ENCODE assay signal across 12 cellular contexts in genomic region chr10:97412891-97413304, GRCh38. TPM values are rescaled to one million over a fixed set of nuclear protein-coding genes. Genes with fewer than 3 reads are reported as not detected.
DNase-seq lines count a peak whose midpoint lies in the region; ATAC-seq, FAIRE-seq and TF ChIP-seq lines count a peak whose summit lies in the region.
"Had no signal": no experiment of that assay in that cellular context is flagged by ENCODE, and none has a peak within 500 bp of the region (broad histone marks: within the 10 kb centered on the region; RNA-seq: fewer than 3 reads in every experiment).

No MANE protein-coding gene starts in this region.

- no peaks in the 10 kb centered on the region for H3K36me3 ChIP-seq in CD4-positive, alpha-beta memory T cell (ENCODE audit: insufficient read depth, low read length)
- H3K36me3 ChIP-seq in mucosa of descending colon (ENCODE audit: low read depth) (no peaks in the 10 kb centered on the region), kidney (ENCODE audit: control insufficient read depth in 1 of 2, insufficient read depth in 2 of 2, low read length in 2 of 2) (no peaks in the 10 kb centered on the region), BE2C (no peaks in the 10 kb centered on the region)
- H3K36me3 ChIP-seq: ascending aorta, heart left ventricle had no signal

- DNase-seq in CD4-positive, alpha-beta memory T cell = no peak
- DNase-seq in HL-60 (ENCODE audit: low read depth in 1 of 2, low spot score in 1 of 2) (no peak), mucosa of descending colon (no peak), sciatic nerve (ENCODE audit: low spot score) (no peak), kidney (no peak), BE2C (no peak)
- DNase-seq: heart left ventricle, NCI-H146 had no signal

- H3K9ac ChIP-seq in kidney (ENCODE audit: low read length in 2 of 2) = no peak overlapping the region

- CTCF ChIA-PET in CD4-positive, alpha-beta memory T cell (lab: Charles Lee; ENCODE audit: partially characterized antibody) = interaction anchor here (1.6 to 11.1 kb wide), 4 partner anchors 8 to 141 kb away, joined by 3 to 98 read pairs (median 58); partner anchors contain the start of gene RRP12

- peak overlapping the region; percentile 34 to 91 (median 79) for H3K27ac Mint-ChIP-seq in CD4-positive, alpha-beta memory T cell
- peak overlapping the region; percentile 95 for H3K27ac Mint-ChIP-seq in activated T-helper 17 cell treated with anti-CD3 and anti-CD28 coated beads, Interleukin-2, amount 50 U/mL, for 72 hours

- H3K4me3 Mint-ChIP-seq in CD4-positive, alpha-beta memory T cell = peak overlapping the region in 4 of 8 donors; percentile 2 to 60 (median 23)
- H3K4me3 Mint-ChIP-seq in activated T-helper 17 cell treated with anti-CD3 and anti-CD28 coated beads, Interleukin-2, amount 50 U/mL, for 72 hours = peak overlapping the region; percentile 71
- H3K4me3 Mint-ChIP-seq: nephron had no signal

- H3K4me3 ChIP-seq in CD4-positive, alpha-beta memory T cell (ENCODE audit: low read length in 2 of 2) = no peak overlapping the region
- H3K4me3 ChIP-seq in HL-60 (replicated peaks; ENCODE audit: insufficient read depth, low read length) (no peak overlapping the region), mucosa of descending colon (no peak overlapping the region), kidney (ENCODE audit: low read length in 2 of 2) (no peak overlapping the region), BE2C (ENCODE audit: low read depth, low read length) (no peak overlapping the region)
- H3K4me3 ChIP-seq: ascending aorta, heart left ventricle had no signal

- intact Hi-C loops in CD4-positive, alpha-beta memory T cell (cut with micrococcal nuclease) = no loop called here
- intact Hi-C loops in mucosa of descending colon (cut with DNase I, micrococcal nuclease) = no loop called here
- intact Hi-C loops in sciatic nerve (cut with DNase I) = no loop called here
- intact Hi-C loops in kidney (cut with DNase I) = no loop called here

- H3K36me3 Mint-ChIP-seq in CD4-positive, alpha-beta memory T cell = peaks cover 0 to 1% of the 10 kb centered on the region in 2 donors
- H3K36me3 Mint-ChIP-seq in activated T-helper 17 cell treated with anti-CD3 and anti-CD28 coated beads, Interleukin-2, amount 50 U/mL, for 72 hours (ENCODE audit: low read depth) = peaks cover 15% of the 10 kb centered on the region

- peaks cover 20 to 43% (median 31%) of the 10 kb centered on the region in 4 donors for H3K4me1 Mint-ChIP-seq in CD4-positive, alpha-beta memory T cell
- peaks cover 24% of the 10 kb centered on the region for H3K4me1 Mint-ChIP-seq in activated T-helper 17 cell treated with anti-CD3 and anti-CD28 coated beads, Interleukin-2, amount 50 U/mL, for 72 hours

- TF ChIP-seq CTCF in HL-60 (IDR thresholded peaks at IDR 0.05; ENCODE audit: insufficient read depth, low read length) (no peak), mucosa of descending colon (IDR thresholded peaks at IDR 0.05) (no peak), kidney (IDR thresholded peaks at IDR 0.05; ENCODE audit: borderline replicate concordance, extremely low read depth, insufficient read depth) (no peak), BE2C (IDR thresholded peaks at IDR 0.05; ENCODE audit: low read depth, low read length) (no peak)

- peaks cover 38% of the 10 kb centered on the region for H3K4me1 ChIP-seq in CD4-positive, alpha-beta memory T cell (ENCODE audit: insufficient read depth, low read length)
- H3K4me1 ChIP-seq in mucosa of descending colon (ENCODE audit: low read depth) (peaks cover 7% of the 10 kb centered on the region), kidney (ENCODE audit: control insufficient read depth in 1 of 2, insufficient read depth in 1 of 2, low read depth in 1 of 2, low read length in 2 of 2) (no peaks in the 10 kb centered on the region), BE2C (no peaks in the 10 kb centered on the region)
- H3K4me1 ChIP-seq: ascending aorta had no signal

- peak; percentile 84 for ATAC-seq in activated T-helper 17 cell treated with anti-CD3 and anti-CD28 coated beads, Interleukin-2, amount 50 U/mL, for 72 hours (replicated peaks)
- ATAC-seq in mucosa of descending colon (peak; percentile 11), sciatic nerve (no peak), GM21423 (IDR thresholded peaks at IDR 0.05; ENCODE audit: unreplicated experiment) (no peak)
- ATAC-seq: heart left ventricle had no signal

- H3K27me3 ChIP-seq in CD4-positive, alpha-beta memory T cell (ENCODE audit: insufficient read depth, low read length) = no peaks in the 10 kb centered on the region
- H3K27me3 ChIP-seq in HL-60 (ENCODE audit: insufficient read depth, poor library complexity, severe bottlenecking) (no peaks in the 10 kb centered on the region), BE2C (no peaks in the 10 kb centered on the region)
- H3K27me3 ChIP-seq: ascending aorta, heart left ventricle had no signal

- H3K9me3 Mint-ChIP-seq in CD4-positive, alpha-beta memory T cell = no peaks in the 10 kb centered on the region
- H3K9me3 Mint-ChIP-seq in activated T-helper 17 cell treated with anti-CD3 and anti-CD28 coated beads, Interleukin-2, amount 50 U/mL, for 72 hours = peaks cover 4% of the 10 kb centered on the region
- H3K9me3 Mint-ChIP-seq: nephron had no signal

- POLR2A ChIA-PET in CD4-positive, alpha-beta memory T cell (lab: Charles Lee; ENCODE audit: partially characterized antibody) = interaction anchor here (1.1 to 3.4 kb wide), 5 partner anchors 8 to 94 kb away, joined by 4 to 11 read pairs (median 9); partner anchors contain the start of genes FRAT1 and RRP12

- no peaks in the 10 kb centered on the region for H3K27me3 Mint-ChIP-seq in CD4-positive, alpha-beta memory T cell
- H3K27me3 Mint-ChIP-seq in activated T-helper 17 cell treated with anti-CD3 and anti-CD28 coated beads, Interleukin-2, amount 50 U/mL, for 72 hours = no peaks in the 10 kb centered on the region

- no peak for FAIRE-seq in kidney (lab: Jason Lieb, UNC)

- no peak overlapping the region for H3K27ac ChIP-seq in CD4-positive, alpha-beta memory T cell (ENCODE audit: low read depth, low read length)
- H3K27ac ChIP-seq in HL-60 (replicated peaks) = peak overlapping the region; percentile 26; the same call in 1 of the 2 replicates
- no peak overlapping the region for H3K27ac ChIP-seq in kidney (ENCODE audit: low read depth in 2 of 2, low read length in 2 of 2)
- H3K27ac ChIP-seq: ascending aorta, heart left ventricle had no signal

- H3K9me3 ChIP-seq in CD4-positive, alpha-beta memory T cell (ENCODE audit: control insufficient read depth in 1 of 2, low read length in 2 of 2) = no peaks in the 10 kb centered on the region
- H3K9me3 ChIP-seq in mucosa of descending colon = no peaks in the 10 kb centered on the region
- H3K9me3 ChIP-seq in kidney (ENCODE audit: control insufficient read depth in 1 of 2, low read length in 2 of 2) = no peaks in the 10 kb centered on the region
- H3K9me3 ChIP-seq in BE2C = no peaks in the 10 kb centered on the region
- H3K9me3 ChIP-seq: ascending aorta, heart left ventricle had no signal

RNA-seq across cellular contexts. Expression of gene RRP12, which starts 11.8 kb away (rescaled TPM):
- 10 to 100 TPM; 18.2 to 20.0 TPM for total RNA-seq in CD4-positive, alpha-beta memory T cell
- 1 to 10 TPM; 6.3 to 7.7 TPM for polyA plus RNA-seq in CD4-positive, alpha-beta memory T cell
- total RNA-seq in activated T-helper 17 cell treated with anti-CD3 and anti-CD28 coated beads, Interleukin-2, amount 50 U/mL, for 72 hours = 10 to 100 TPM; 29.6 to 61.9 TPM
- total RNA-seq in mucosa of descending colon (10 to 100 TPM; 14.6 to 19.4 (median 16.9) TPM), sciatic nerve (19.6 TPM), kidney (30.0 TPM)
- polyA plus RNA-seq in kidney (ENCODE audit: insufficient read depth, low read depth, low replicate concordance) = 9.7 TPM
- polyA plus RNA-seq in BE2C (2012; ENCODE audit: insufficient read depth, insufficient read length, low read depth) = 115 TPM

RNA-seq across cellular contexts. Expression of gene PGAM1, which starts 13.1 kb away (rescaled TPM):
- total RNA-seq in CD4-positive, alpha-beta memory T cell = 100 to 1,000 TPM in 1 of 2 experiments, 10 to 100 TPM in 1; 95.7 to 102 TPM
- polyA plus RNA-seq in CD4-positive, alpha-beta memory T cell = 100 to 1,000 TPM; 300 to 371 TPM
- 1,000 to 10,000 TPM; 1,094 to 1,221 TPM for total RNA-seq in activated T-helper 17 cell treated with anti-CD3 and anti-CD28 coated beads, Interleukin-2, amount 50 U/mL, for 72 hours
- total RNA-seq in mucosa of descending colon (100 to 1,000 TPM; 173 to 244 (median 186) TPM), sciatic nerve (117 TPM), kidney (161 TPM)
- polyA plus RNA-seq in kidney (ENCODE audit: insufficient read depth, low read depth, low replicate concordance) = 328 TPM
- 409 TPM for polyA plus RNA-seq in BE2C (2012; ENCODE audit: insufficient read depth, insufficient read length, low read depth)

RNA-seq across cellular contexts. Expression of gene EXOSC1, which starts 32.9 kb away (rescaled TPM):
- 10 to 100 TPM; 60.6 to 62.7 TPM for total RNA-seq in CD4-positive, alpha-beta memory T cell
- polyA plus RNA-seq in CD4-positive, alpha-beta memory T cell = 10 to 100 TPM; 93.3 to 93.7 TPM
- total RNA-seq in activated T-helper 17 cell treated with anti-CD3 and anti-CD28 coated beads, Interleukin-2, amount 50 U/mL, for 72 hours = 10 to 100 TPM; 49.7 to 54.2 TPM
- total RNA-seq in mucosa of descending colon (10 to 100 TPM; 20.7 to 30.9 (median 21.3) TPM), sciatic nerve (37.0 TPM), kidney (28.8 TPM)
- polyA plus RNA-seq in kidney (ENCODE audit: insufficient read depth, low read depth, low replicate concordance) = 40.9 TPM
- polyA plus RNA-seq in BE2C (2012; ENCODE audit: insufficient read depth, insufficient read length, low read depth) = 69.9 TPM

RNA-seq across cellular contexts. Expression of gene ZDHHC16, which starts 33.1 kb away (rescaled TPM):
- 10 to 100 TPM; 29.6 to 29.7 TPM for total RNA-seq in CD4-positive, alpha-beta memory T cell
- 10 to 100 TPM; 33.9 to 52.1 TPM for polyA plus RNA-seq in CD4-positive, alpha-beta memory T cell
- total RNA-seq in activated T-helper 17 cell treated with anti-CD3 and anti-CD28 coated beads, Interleukin-2, amount 50 U/mL, for 72 hours = 10 to 100 TPM; 49.2 to 65.8 TPM
- total RNA-seq in mucosa of descending colon (10 to 100 TPM; 28.8 to 37.0 (median 29.5) TPM), sciatic nerve (32.1 TPM), kidney (35.9 TPM)
- polyA plus RNA-seq in kidney (ENCODE audit: insufficient read depth, low read depth, low replicate concordance) = 48.9 TPM
- 18.8 TPM for polyA plus RNA-seq in BE2C (2012; ENCODE audit: insufficient read depth, insufficient read length, low read depth)

Comparison
In these comparisons a context has a peak if more than half of its experiments do, and no peak if none do; other contexts are left out.
1. ATAC-seq: peak in activated T-helper 17 cell treated with anti-CD3 and anti-CD28 coated beads, Interleukin-2, amount 50 U/mL, for 72 hours (single experiment) and mucosa of descending colon (single experiment); none in sciatic nerve (single experiment) and GM21423 (single experiment).